In the genomic region with DNA sequence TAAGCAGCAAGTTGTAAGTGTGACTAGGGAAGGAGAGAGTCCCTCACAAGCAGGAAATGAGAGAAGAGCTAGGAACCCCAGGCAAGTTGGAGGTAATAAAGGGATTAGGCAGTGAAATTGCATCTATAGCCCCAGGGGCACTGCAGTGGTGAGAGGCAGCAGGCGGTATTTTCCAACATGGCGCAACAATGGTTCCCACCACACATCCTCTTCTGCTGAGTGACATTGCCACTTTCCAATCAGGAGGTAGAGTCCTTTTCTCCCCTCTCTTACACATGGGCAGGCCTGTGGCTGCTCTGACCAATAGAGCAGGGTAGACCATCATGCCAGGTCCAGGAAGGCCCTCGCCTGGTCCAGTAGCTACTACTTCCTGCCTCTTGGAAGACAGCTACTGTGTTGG, we compare ENCODE assay signal across 21 cellular contexts.
"Had no signal": no experiment of that assay in that cellular context is flagged by ENCODE, and none has a peak within 500 bp of the region (broad histone marks: within the 10 kb centered on the region; RNA-seq: fewer than 3 reads in every experiment).

No MANE protein-coding gene starts in this region.

- DNase-seq: activated CD4-positive, alpha-beta T cell treated with anti-CD3 and anti-CD28 coated beads for 1 hour; activated CD4-positive, alpha-beta T cell treated with anti-CD3 and anti-CD28 coated beads, Interleukin-2, amount 50 U/mL, for 48 hours; activated naive CD4-positive, alpha-beta T cell treated with Interleukin-2 at 50 U/mL for 16 hours; aorta; dermis blood vessel endothelial cell; effector memory CD8-positive, alpha-beta T cell; gastrocnemius medialis; heart left ventricle; islet precursor cell; naive thymus-derived CD8-positive, alpha-beta T cell; nucleus accumbens; posterior cingulate gyrus; stimulated activated CD4-positive, alpha-beta T cell treated with anti-CD3 and anti-CD28 coated beads, Interleukin-15, amount 100 ng/mL, for 24 hours; stimulated activated CD4-positive, alpha-beta T cell treated with anti-CD3 and anti-CD28 coated beads, Interleukin-4, amount 100 ng/mL, for 24 hours; stimulated activated naive CD8-positive, alpha-beta T cell treated with anti-CD3 and anti-CD28 coated beads, Interleukin-15, Interleukin-2, amounts not matched to agents 100 U/mL and 50 U/mL, for 24 hours; T1000; transverse colon had no signal

- H3K27ac ChIP-seq: epithelial cell of prostate, gastrocnemius medialis, heart left ventricle, right atrium auricular region, transverse colon had no signal

- H3K9me3 Mint-ChIP-seq: effector memory CD8-positive, alpha-beta T cell had no signal

- H3K36me3 ChIP-seq: gastrocnemius medialis, heart left ventricle, right atrium auricular region, transverse colon had no signal

- H3K4me3 ChIP-seq: gastrocnemius medialis, heart left ventricle, right atrium auricular region, transverse colon had no signal

- H3K4me3 Mint-ChIP-seq: activated T-helper 17 cell treated with anti-CD3 and anti-CD28 coated beads, Interleukin-2, amount 50 U/mL, for 72 hours; effector memory CD8-positive, alpha-beta T cell; naive thymus-derived CD8-positive, alpha-beta T cell had no signal

- H3K27ac Mint-ChIP-seq: activated T-helper 17 cell treated with anti-CD3 and anti-CD28 coated beads, Interleukin-2, amount 50 U/mL, for 72 hours; effector memory CD8-positive, alpha-beta T cell; naive thymus-derived CD8-positive, alpha-beta T cell had no signal

- H3K4me1 ChIP-seq: gastrocnemius medialis, heart left ventricle, right atrium auricular region, transverse colon had no signal

- H3K36me3 Mint-ChIP-seq: naive thymus-derived CD8-positive, alpha-beta T cell had no signal

- ATAC-seq: activated T-helper 17 cell treated with anti-CD3 and anti-CD28 coated beads, Interleukin-2, amount 50 U/mL, for 72 hours; effector memory CD8-positive, alpha-beta T cell; gastrocnemius medialis; heart left ventricle; left lobe of liver; naive thymus-derived CD8-positive, alpha-beta T cell; stimulated activated naive CD8-positive, alpha-beta T cell treated with anti-CD3 and anti-CD28 coated beads, Interleukin-15, Interleukin-2, amounts not matched to agents 100 U/mL and 50 U/mL, for 24 hours had no signal

- H3K27me3 ChIP-seq: gastrocnemius medialis, right atrium auricular region had no signal

- H3K4me1 Mint-ChIP-seq: activated T-helper 17 cell treated with anti-CD3 and anti-CD28 coated beads, Interleukin-2, amount 50 U/mL, for 72 hours; naive thymus-derived CD8-positive, alpha-beta T cell had no signal

- H3K9me3 ChIP-seq: gastrocnemius medialis, heart left ventricle, right atrium auricular region, transverse colon had no signal
